Comparison of ENCODE assay signal across 8 cellular contexts in genomic region chr22:32475428-32476010, GRCh38. TPM values are rescaled to one million over a fixed set of nuclear protein-coding genes. Genes with fewer than 3 reads are reported as not detected.
DNase-seq lines count a peak whose midpoint lies in the region; ATAC-seq and TF ChIP-seq lines count a peak whose summit lies in the region.

No MANE protein-coding gene starts in this region.

- no peaks in the 10 kb centered on the region for H3K9me3 Mint-ChIP-seq in CD14-positive monocyte

- no peaks in the 10 kb centered on the region for H3K27me3 Mint-ChIP-seq in CD14-positive monocyte (ENCODE audit: low read depth in 3 of 3)

- peaks cover 34% of the 10 kb centered on the region for H3K4me1 Mint-ChIP-seq in CD14-positive monocyte

- intact Hi-C loops in CD14-positive monocyte (cut with micrococcal nuclease), result loop anchor here (2.0 to 10.0 kb wide), 3 partner anchors 61 to 1501 kb away; partner anchors contain the start of gene RTCB (in 1 of the 2)

- TF ChIP-seq RAD21 in Ishikawa (IDR thresholded peaks at IDR 0.05; ENCODE audit: low read depth), result no peak

- peaks cover 9 to 10% of the 10 kb centered on the region in 2 donors for H3K36me3 Mint-ChIP-seq in CD14-positive monocyte

- peak overlapping the region; percentile 86 to 96 (median 92) for H3K27ac Mint-ChIP-seq in CD14-positive monocyte

- no peak for DNase-seq in CD14-positive monocyte (ENCODE audit: low spot score)
- peak; percentile 12 for DNase-seq in activated effector memory CD4-positive, alpha-beta T cell treated with Interleukin-2 at 50 U/mL for 16 hours
- peak; percentile 3 for DNase-seq in germinal center (ENCODE audit: low spot score)
- DNase-seq in nucleus accumbens (lab: John Stamatoyannopoulos, UW), result peak in 36 of 56 donors; percentile 20 to 83 (median 46)
- no peak for DNase-seq in SIG-M5 (lab: John Stamatoyannopoulos, UW)
- DNase-seq in OCI-M2 (lab: John Stamatoyannopoulos, UW; ENCODE audit: unreplicated experiment), result no peak

- no peak for TF ChIP-seq EP300 in Ishikawa (IDR thresholded peaks at IDR 0.05; ENCODE audit: borderline replicate concordance)

- H3K4me3 Mint-ChIP-seq in CD14-positive monocyte, result peak overlapping the region; percentile 93 to 97

- peak; percentile 11 for ATAC-seq in GM18873 (IDR thresholded peaks at IDR 0.05; ENCODE audit: low FRiP score, unreplicated experiment)

- no peak for TF ChIP-seq CTCF in CD14-positive monocyte (IDR thresholded peaks at IDR 0.05)

TF ChIP-seq in Ishikawa, 13 proteins besides CTCF, POLR2A, EP300 and RAD21:
- TF ChIP-seq EGR1 (IDR thresholded peaks at IDR 0.05), result no peak
- TF ChIP-seq, protein P1, sequence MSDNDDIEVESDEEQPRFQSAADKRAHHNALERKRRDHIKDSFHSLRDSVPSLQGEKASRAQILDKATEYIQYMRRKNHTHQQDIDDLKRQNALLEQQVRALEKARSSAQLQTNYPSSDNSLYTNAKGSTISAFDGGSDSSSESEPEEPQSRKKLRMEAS (IDR thresholded peaks at IDR 0.05), result 0 out of 2 replicates have a peak, but pooled peaks have one; percentile 5

RNA-seq across cellular contexts. Expression of gene FBXO7, which starts 0.9 kb away (rescaled TPM):
- 100 to 1,000 TPM; 103 to 116 TPM for polyA plus RNA-seq in CD14-positive monocyte

RNA-seq across cellular contexts. Expression of gene BPIFC, which starts 11.3 kb away (rescaled TPM):
- polyA plus RNA-seq in CD14-positive monocyte, result not detected

Comparison
In these comparisons a context has a peak if more than half of its experiments do, and no peak if none do; other contexts are left out.
1. DNase-seq: peak in activated effector memory CD4-positive, alpha-beta T cell treated with Interleukin-2 at 50 U/mL for 16 hours (single experiment), germinal center (single experiment) and nucleus accumbens (36 of 56); none in CD14-positive monocyte (single experiment), SIG-M5 (single experiment) and OCI-M2 (single experiment).